Comparison of ENCODE assay signal across 21 cellular contexts in the genomic region with DNA sequence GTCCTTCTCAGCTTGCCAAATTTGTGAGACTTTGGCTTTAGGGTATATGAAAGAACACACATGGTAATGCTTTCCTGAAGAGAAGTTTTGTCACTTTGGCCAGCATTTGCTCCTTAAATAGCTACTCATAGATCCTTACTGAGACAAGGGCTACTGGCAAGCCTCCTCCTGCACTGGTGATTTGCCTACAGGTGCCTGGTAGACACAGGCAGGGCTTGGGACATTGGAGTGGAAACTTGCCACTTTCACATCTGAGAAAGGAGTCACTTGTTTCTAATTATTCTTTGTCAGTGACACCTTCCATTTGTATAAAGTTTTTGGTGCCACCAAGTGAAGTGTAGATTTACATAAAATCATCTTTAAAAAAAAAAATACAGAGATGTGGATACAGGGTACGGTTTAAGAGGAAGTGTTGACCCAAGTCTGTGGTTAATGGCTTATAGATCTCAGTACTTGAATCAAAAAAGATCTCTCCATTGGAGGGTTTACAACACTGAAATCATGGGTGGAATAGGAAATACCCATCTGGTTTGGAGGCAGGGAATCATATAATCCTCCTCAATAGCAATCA.
DNase-seq lines count a peak whose midpoint lies in the region; ATAC-seq and TF ChIP-seq lines count a peak whose summit lies in the region.
"Had no signal": no experiment of that assay in that cellular context is flagged by ENCODE, and none has a peak within 500 bp of the region (broad histone marks: within the 10 kb centered on the region; RNA-seq: fewer than 3 reads in every experiment).

No MANE protein-coding gene starts in this region.

- H3K4me3 ChIP-seq in DND-41 (ENCODE audit: low read depth in 1 of 2, low read length in 2 of 2) = no peak overlapping the region
- H3K4me3 ChIP-seq in esophagus squamous epithelium = no peak overlapping the region
- H3K4me3 ChIP-seq in adrenal gland = no peak overlapping the region

- intact Hi-C loops in esophagus squamous epithelium (cut with DNase I) (no loop called here), adrenal gland (cut with DNase I) (no loop called here)

- TF ChIP-seq POLR2A in esophagus squamous epithelium (IDR thresholded peaks at IDR 0.05) (no peak), adrenal gland (IDR thresholded peaks at IDR 0.05) (no peak)

- no peaks in the 10 kb centered on the region for H4K20me1 ChIP-seq in DND-41 (ENCODE audit: insufficient read depth, low read length)

- H3K27ac ChIP-seq in DND-41 (ENCODE audit: low read length) (no peak overlapping the region), esophagus squamous epithelium (no peak overlapping the region), adrenal gland (no peak overlapping the region)
- H3K27ac ChIP-seq: KMS-11 had no signal

- H3K27me3 ChIP-seq in DND-41 (ENCODE audit: insufficient read depth, low read length, poor library complexity) = no peaks in the 10 kb centered on the region
- H3K27me3 ChIP-seq in esophagus squamous epithelium = no peaks in the 10 kb centered on the region
- no peaks in the 10 kb centered on the region for H3K27me3 ChIP-seq in adrenal gland
- H3K27me3 ChIP-seq: BE2C had no signal

- 0 out of 2 replicates have a peak, but pooled peaks cover 5% of the 10 kb centered on the region for H3K4me1 ChIP-seq in DND-41 (ENCODE audit: insufficient read depth, low read length)
- H3K4me1 ChIP-seq in esophagus squamous epithelium = no peaks in the 10 kb centered on the region
- no peaks in the 10 kb centered on the region for H3K4me1 ChIP-seq in adrenal gland (replicated peaks in 1 of 2)
- H3K4me1 ChIP-seq: BE2C had no signal

- ATAC-seq in DND-41 (ENCODE audit: insufficient read depth, low read depth) (peak; percentile 63), GM18909 (IDR thresholded peaks at IDR 0.05; ENCODE audit: poor library complexity, unreplicated experiment) (peak; percentile 65), HG03175 (IDR thresholded peaks at IDR 0.05; ENCODE audit: unreplicated experiment) (peak; percentile 72), HG02970 (IDR thresholded peaks at IDR 0.05; ENCODE audit: low FRiP score, unreplicated experiment) (no peak), HG03442 (IDR thresholded peaks at IDR 0.05; ENCODE audit: unreplicated experiment) (no peak)
- ATAC-seq: PC-3, T-cell had no signal

- no peak overlapping the region for H3K4me2 ChIP-seq in DND-41 (ENCODE audit: insufficient read depth, low read length)
- H3K4me2 ChIP-seq: KMS-11, SK-N-SH had no signal

- DNase-seq in DND-41 (no peak), NCI-H526 treated with DMSO at 0.1 percent for 48 hours (lab: John Stamatoyannopoulos, UW) (peak; percentile 41), esophagus squamous epithelium (lab: John Stamatoyannopoulos, UW) (no peak), adrenal gland (no peak)
- DNase-seq: BE2C; CD4-positive, CD25-positive, alpha-beta regulatory T cell; COR-L47; HCEC 1CT; NCI-H1105 treated with DMSO at 0.1 percent for 48 hours; NCI-H1694; NCI-H510A; PC-3; RPMI8226; SHP77 treated with DMSO at 0.1 percent for 48 hours; SK-N-SH; T-cell had no signal

- TF ChIP-seq CTCF in DND-41 (IDR thresholded peaks at IDR 0.05; ENCODE audit: borderline replicate concordance, extremely low read depth, low read length, poor library complexity, severe bottlenecking) (no peak), esophagus squamous epithelium (IDR thresholded peaks at IDR 0.05) (no peak), adrenal gland (IDR thresholded peaks at IDR 0.05) (no peak)

- no peaks in the 10 kb centered on the region for H3K79me2 ChIP-seq in DND-41 (ENCODE audit: insufficient read depth, low read length)

- no peak overlapping the region for H3K9ac ChIP-seq in DND-41 (ENCODE audit: low read depth, low read length)
- H3K9ac ChIP-seq: KMS-11, SK-N-SH had no signal

- H3K9me3 ChIP-seq in DND-41 (ENCODE audit: insufficient read depth, low read length, severe bottlenecking) (peaks cover 19% of the 10 kb centered on the region), esophagus squamous epithelium (peaks cover 0 to 26% (median 6%) of the 10 kb centered on the region in 3 donors), adrenal gland (replicated peaks in 1 of 3) (no peaks in the 10 kb centered on the region)
- H3K9me3 ChIP-seq: BE2C had no signal

- WGBS in esophagus squamous epithelium, 2 donors = 60 to 63% methylated on average over 1 of the region's 1 CpG
- WGBS in adrenal gland, 4 donors = 79 to 89% (median 83%) methylated on average over 1 of the region's 1 CpG

- H3K36me3 ChIP-seq in DND-41 (ENCODE audit: insufficient read depth, low read length) (no peaks in the 10 kb centered on the region), esophagus squamous epithelium (no peaks in the 10 kb centered on the region), adrenal gland (replicated peaks in 1 of 2) (no peaks in the 10 kb centered on the region)
- H3K36me3 ChIP-seq: BE2C had no signal

- H2AFZ ChIP-seq in DND-41 (ENCODE audit: low read depth, low read length) = no peak overlapping the region

Comparison
In these comparisons a context has a peak if more than half of its experiments do, and no peak if none do; other contexts are left out.
1. ATAC-seq: peak in DND-41 (single experiment), GM18909 (single experiment) and HG03175 (single experiment); none in HG02970 (single experiment) and HG03442 (single experiment).